In genomic region chr15:82184355-82184754, GRCh38 we compare ENCODE assay signal across 1 cellular context.
TF ChIP-seq lines count a peak whose summit lies in the region.

No MANE protein-coding gene starts in this region.

TF ChIP-seq in GM23338, 12 proteins besides CTCF, POLR2A, EP300 and RAD21 (continued from another document):
- TF ChIP-seq, protein P1, sequence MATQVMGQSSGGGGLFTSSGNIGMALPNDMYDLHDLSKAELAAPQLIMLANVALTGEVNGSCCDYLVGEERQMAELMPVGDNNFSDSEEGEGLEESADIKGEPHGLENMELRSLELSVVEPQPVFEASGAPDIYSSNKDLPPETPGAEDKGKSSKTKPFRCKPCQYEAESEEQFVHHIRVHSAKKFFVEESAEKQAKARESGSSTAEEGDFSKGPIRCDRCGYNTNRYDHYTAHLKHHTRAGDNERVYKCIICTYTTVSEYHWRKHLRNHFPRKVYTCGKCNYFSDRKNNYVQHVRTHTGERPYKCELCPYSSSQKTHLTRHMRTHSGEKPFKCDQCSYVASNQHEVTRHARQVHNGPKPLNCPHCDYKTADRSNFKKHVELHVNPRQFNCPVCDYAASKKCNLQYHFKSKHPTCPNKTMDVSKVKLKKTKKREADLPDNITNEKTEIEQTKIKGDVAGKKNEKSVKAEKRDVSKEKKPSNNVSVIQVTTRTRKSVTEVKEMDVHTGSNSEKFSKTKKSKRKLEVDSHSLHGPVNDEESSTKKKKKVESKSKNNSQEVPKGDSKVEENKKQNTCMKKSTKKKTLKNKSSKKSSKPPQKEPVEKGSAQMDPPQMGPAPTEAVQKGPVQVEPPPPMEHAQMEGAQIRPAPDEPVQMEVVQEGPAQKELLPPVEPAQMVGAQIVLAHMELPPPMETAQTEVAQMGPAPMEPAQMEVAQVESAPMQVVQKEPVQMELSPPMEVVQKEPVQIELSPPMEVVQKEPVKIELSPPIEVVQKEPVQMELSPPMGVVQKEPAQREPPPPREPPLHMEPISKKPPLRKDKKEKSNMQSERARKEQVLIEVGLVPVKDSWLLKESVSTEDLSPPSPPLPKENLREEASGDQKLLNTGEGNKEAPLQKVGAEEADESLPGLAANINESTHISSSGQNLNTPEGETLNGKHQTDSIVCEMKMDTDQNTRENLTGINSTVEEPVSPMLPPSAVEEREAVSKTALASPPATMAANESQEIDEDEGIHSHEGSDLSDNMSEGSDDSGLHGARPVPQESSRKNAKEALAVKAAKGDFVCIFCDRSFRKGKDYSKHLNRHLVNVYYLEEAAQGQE (IDR thresholded peaks at IDR 0.05; ENCODE audit: unreplicated experiment) = no peak
- TF ChIP-seq NANOG (IDR thresholded peaks at IDR 0.05; ENCODE audit: borderline replicate concordance) (no peak), POLR2AphosphoS5 (IDR thresholded peaks at IDR 0.05; ENCODE audit: low read depth) (no peak), ZNF331 (CRISPR knock-in tag; IDR thresholded peaks at IDR 0.05; ENCODE audit: low read depth) (no peak), EZH2 (IDR thresholded peaks at IDR 0.05; ENCODE audit: low read depth, unreplicated experiment) (no peak), ZNF114 (CRISPR knock-in tag; IDR thresholded peaks at IDR 0.05) (no peak)
